In the genomic region with DNA sequence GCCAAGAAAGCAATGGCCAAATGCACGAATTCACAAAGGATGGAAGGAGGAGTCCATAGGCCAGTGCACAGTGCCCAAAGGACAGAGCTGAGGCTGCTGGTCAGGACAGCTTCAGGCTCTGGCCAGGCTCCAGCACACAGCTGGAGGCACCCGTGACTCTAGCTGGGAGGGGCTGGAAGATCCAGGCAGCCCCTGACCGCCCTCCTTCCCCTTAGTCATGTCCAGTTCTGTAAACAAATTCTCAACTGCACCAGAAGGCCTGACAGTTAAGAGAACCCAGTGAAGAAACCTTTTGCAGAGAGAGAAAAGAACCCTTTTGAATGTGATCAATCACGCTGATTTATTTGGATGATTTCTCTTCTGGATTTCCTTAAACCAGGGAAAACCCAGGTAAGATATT, we compare ENCODE assay signal across 8 cellular contexts. TPM values are rescaled to one million over a fixed set of nuclear protein-coding genes. Genes with fewer than 3 reads are reported as not detected.
A peak's percentile ranks its signal among the peaks of the same experiment; 100 is the strongest.
DNase-seq lines count a peak whose midpoint lies in the region; ATAC-seq and TF ChIP-seq lines count a peak whose summit lies in the region.

No MANE protein-coding gene starts in this region.

- H3K27me3 ChIP-seq in CD4-positive, alpha-beta memory T cell (ENCODE audit: insufficient read depth, low read length), result no peaks in the 10 kb centered on the region

- H3K4me3 Mint-ChIP-seq in endothelial cell (ENCODE audit: unreplicated experiment), result no peak overlapping the region
- no peak overlapping the region for H3K4me3 Mint-ChIP-seq in CD4-positive, alpha-beta memory T cell
- H3K4me3 Mint-ChIP-seq in activated T-cell treated with anti-CD3 and anti-CD28 coated beads, Interleukin-2, amount 50 U/mL, for 4 hours, result no peak overlapping the region

- H3K36me3 ChIP-seq in CD4-positive, alpha-beta memory T cell (ENCODE audit: insufficient read depth, low read length), result no peaks in the 10 kb centered on the region

- TF ChIP-seq CTCF in endothelial cell (IDR thresholded peaks at IDR 0.05; ENCODE audit: unreplicated experiment), result no peak

- peaks cover 6% of the 10 kb centered on the region for H3K27me3 Mint-ChIP-seq in endothelial cell (ENCODE audit: unreplicated experiment)
- H3K27me3 Mint-ChIP-seq in CD4-positive, alpha-beta memory T cell, result no peaks in the 10 kb centered on the region
- no peaks in the 10 kb centered on the region for H3K27me3 Mint-ChIP-seq in activated T-cell treated with anti-CD3 and anti-CD28 coated beads, Interleukin-2, amount 50 U/mL, for 4 hours (ENCODE audit: low read depth)

- POLR2A ChIA-PET in CD4-positive, alpha-beta memory T cell (lab: Charles Lee; ENCODE audit: partially characterized antibody), result interaction anchor here (1.1 to 4.7 kb wide), 3 partner anchors 8 to 64 kb away, joined by 3 to 32 read pairs (median 7); partner anchors contain the start of gene YWHAQ

- H3K27ac ChIP-seq in CD4-positive, alpha-beta memory T cell (ENCODE audit: low read depth, low read length), result no peak overlapping the region

- ATAC-seq in GM19467 (IDR thresholded peaks at IDR 0.05; ENCODE audit: unreplicated experiment), result no peak
- ATAC-seq in activated T-cell treated with anti-CD3 and anti-CD28 coated beads, Interleukin-2, amount 50 U/mL, for 4 hours, result no peak

- CTCF ChIA-PET in CD4-positive, alpha-beta memory T cell (lab: Charles Lee; ENCODE audit: partially characterized antibody), result interaction anchor here (1.0 to 1.8 kb wide), 5 partner anchors 8 to 145 kb away, joined by 3 to 5 read pairs (median 4); partner anchors contain the start of genes ADAM17 and YWHAQ

- no peak overlapping the region for H3K27ac Mint-ChIP-seq in endothelial cell (ENCODE audit: unreplicated experiment)
- no peak overlapping the region for H3K27ac Mint-ChIP-seq in CD4-positive, alpha-beta memory T cell

- no peaks in the 10 kb centered on the region for H3K9me3 Mint-ChIP-seq in endothelial cell (ENCODE audit: unreplicated experiment)
- H3K9me3 Mint-ChIP-seq in CD4-positive, alpha-beta memory T cell, result no peaks in the 10 kb centered on the region
- H3K9me3 Mint-ChIP-seq in activated T-cell treated with anti-CD3 and anti-CD28 coated beads, Interleukin-2, amount 50 U/mL, for 4 hours, result no peaks in the 10 kb centered on the region

- no peak overlapping the region for H3K4me3 ChIP-seq in CD4-positive, alpha-beta memory T cell (ENCODE audit: low read length in 2 of 2)

- H3K4me1 ChIP-seq in CD4-positive, alpha-beta memory T cell (ENCODE audit: insufficient read depth, low read length), result peaks cover 16% of the 10 kb centered on the region

- H3K9me3 ChIP-seq in CD4-positive, alpha-beta memory T cell (ENCODE audit: control insufficient read depth in 1 of 2, low read length in 2 of 2), result no peaks in the 10 kb centered on the region

- peaks cover 13% of the 10 kb centered on the region for H3K4me1 Mint-ChIP-seq in endothelial cell (ENCODE audit: unreplicated experiment)
- H3K4me1 Mint-ChIP-seq in CD4-positive, alpha-beta memory T cell, result peaks cover 9 to 20% (median 14%) of the 10 kb centered on the region in 4 donors
- peaks cover 16% of the 10 kb centered on the region for H3K4me1 Mint-ChIP-seq in activated T-cell treated with anti-CD3 and anti-CD28 coated beads, Interleukin-2, amount 50 U/mL, for 4 hours (ENCODE audit: low read depth)

- H3K36me3 Mint-ChIP-seq in endothelial cell (ENCODE audit: low read depth, unreplicated experiment), result no peaks in the 10 kb centered on the region
- no peaks in the 10 kb centered on the region for H3K36me3 Mint-ChIP-seq in CD4-positive, alpha-beta memory T cell
- no peaks in the 10 kb centered on the region for H3K36me3 Mint-ChIP-seq in activated T-cell treated with anti-CD3 and anti-CD28 coated beads, Interleukin-2, amount 50 U/mL, for 4 hours (ENCODE audit: insufficient read depth)

- intact Hi-C loops in CD4-positive, alpha-beta memory T cell (cut with micrococcal nuclease), result no loop called here

- DNase-seq in HCEC 1CT, result peak; percentile 97
- peak in 53 of 58 donors; percentile 16 to 93 (median 75) for DNase-seq in anterior cingulate cortex (lab: John Stamatoyannopoulos, UW)
- peak; percentile 83 to 92 for DNase-seq in hippocampal formation (lab: John Stamatoyannopoulos, UW)
- DNase-seq in smooth muscle cell of the brain vasculature (ENCODE audit: low read depth, low spot score), result peak; percentile 94
- no peak for DNase-seq in endothelial cell (ENCODE audit: low spot score)
- no peak for DNase-seq in CD4-positive, alpha-beta memory T cell
- DNase-seq in activated T-cell treated with anti-CD3 and anti-CD28 coated beads, Interleukin-2, amount 50 U/mL, for 4 hours, result no peak

RNA-seq across cellular contexts. Expression of gene YWHAQ, which starts 7.7 kb away (rescaled TPM):
- 268 TPM for total RNA-seq in endothelial cell (ENCODE audit: unreplicated experiment)
- total RNA-seq in CD4-positive, alpha-beta memory T cell, result 100 to 1,000 TPM; 124 TPM
- polyA plus RNA-seq in CD4-positive, alpha-beta memory T cell, result 100 to 1,000 TPM; 315 to 504 TPM
- total RNA-seq in activated T-cell treated with anti-CD3 and anti-CD28 coated beads, Interleukin-2, amount 50 U/mL, for 4 hours, result 100 to 1,000 TPM; 641 to 717 (median 687) TPM

Comparison
In these comparisons a context has a peak if more than half of its experiments do, and no peak if none do; other contexts are left out.
1. DNase-seq: peak in HCEC 1CT (single experiment), anterior cingulate cortex (53 of 58), hippocampal formation (2 of 2) and smooth muscle cell of the brain vasculature (single experiment); none in endothelial cell (single experiment), CD4-positive, alpha-beta memory T cell (0 of 5) and activated T-cell treated with anti-CD3 and anti-CD28 coated beads, Interleukin-2, amount 50 U/mL, for 4 hours (single experiment).